Comparison of ENCODE assay signal across 23 cellular contexts in genomic region chr10:17716161-17716560, GRCh38. TPM values are rescaled to one million over a fixed set of nuclear protein-coding genes. Genes with fewer than 3 reads are reported as not detected.
DNase-seq lines count a peak whose midpoint lies in the region; ATAC-seq, FAIRE-seq and TF ChIP-seq lines count a peak whose summit lies in the region.
"Had no signal": no experiment of that assay in that cellular context is flagged by ENCODE, and none has a peak within 500 bp of the region (broad histone marks: within the 10 kb centered on the region; RNA-seq: fewer than 3 reads in every experiment).

No MANE protein-coding gene starts in this region.

- peak overlapping the region; percentile 37 for H3K27ac ChIP-seq in CD4-positive, CD25-positive, alpha-beta regulatory T cell (ENCODE audit: insufficient read depth, low read length, poor library complexity, severe bottlenecking)
- peak overlapping the region in 1 of 2 donors; percentile 13 for H3K27ac ChIP-seq in left lung
- H3K27ac ChIP-seq: A549, GM23248 had no signal

- H3K9me3 Mint-ChIP-seq in CD4-positive, CD25-positive, alpha-beta regulatory T cell: peaks cover 0 to 3% (median 0%) of the 10 kb centered on the region in 7 donors
- H3K9me3 Mint-ChIP-seq: CD8-positive, alpha-beta T cell had no signal

- intact Hi-C loops in left lung (cut with DNase I): no loop called here

- no peaks in the 10 kb centered on the region for H3K27me3 Mint-ChIP-seq in CD4-positive, CD25-positive, alpha-beta regulatory T cell

- H3K36me3 ChIP-seq in CD4-positive, CD25-positive, alpha-beta regulatory T cell (ENCODE audit: control insufficient read depth, insufficient read depth, low read length): peaks cover 61% of the 10 kb centered on the region
- H3K36me3 ChIP-seq in bronchial epithelial cell (ENCODE audit: control insufficient read depth, insufficient read depth, low read length) (peaks cover 6% of the 10 kb centered on the region), left lung (peaks cover 0 to 60% of the 10 kb centered on the region in 2 donors)

- H3K4me3 Mint-ChIP-seq in CD4-positive, CD25-positive, alpha-beta regulatory T cell: no peak overlapping the region
- H3K4me3 Mint-ChIP-seq: CD8-positive, alpha-beta T cell had no signal

- ATAC-seq in CD4-positive, CD25-positive, alpha-beta regulatory T cell (ENCODE audit: low read depth in 2 of 2): no peak
- peak; percentile 77 for ATAC-seq in left lung
- ATAC-seq: A549; CD8-positive, alpha-beta T cell had no signal

- no peak overlapping the region for H3K4me3 ChIP-seq in CD4-positive, CD25-positive, alpha-beta regulatory T cell (ENCODE audit: low read depth, low read length)
- H3K4me3 ChIP-seq in bronchial epithelial cell (ENCODE audit: low read depth, low read length) (no peak overlapping the region), left lung (no peak overlapping the region)
- H3K4me3 ChIP-seq: A549, GM23248 had no signal

- H3K4me1 Mint-ChIP-seq in CD4-positive, CD25-positive, alpha-beta regulatory T cell: peaks cover 13 to 48% (median 22%) of the 10 kb centered on the region in 4 donors

- H3K4me1 ChIP-seq in CD4-positive, CD25-positive, alpha-beta regulatory T cell (ENCODE audit: control insufficient read depth, insufficient read depth, low read length, poor library complexity, severe bottlenecking): peaks cover 6% of the 10 kb centered on the region
- H3K4me1 ChIP-seq in left lung: no peaks in the 10 kb centered on the region
- H3K4me1 ChIP-seq: A549, Caco-2 had no signal

- peaks cover 65% of the 10 kb centered on the region for H3K36me3 Mint-ChIP-seq in CD4-positive, CD25-positive, alpha-beta regulatory T cell

- no peaks in the 10 kb centered on the region for H3K27me3 ChIP-seq in CD4-positive, CD25-positive, alpha-beta regulatory T cell (ENCODE audit: control insufficient read depth, insufficient read depth, low read length)
- H3K27me3 ChIP-seq in bronchial epithelial cell (ENCODE audit: control insufficient read depth, insufficient read depth, low read length): no peaks in the 10 kb centered on the region
- no peaks in the 10 kb centered on the region for H3K27me3 ChIP-seq in left lung

- peak overlapping the region in 1 of 3 donors; percentile 23 for H3K27ac Mint-ChIP-seq in CD4-positive, CD25-positive, alpha-beta regulatory T cell
- H3K27ac Mint-ChIP-seq: CD8-positive, alpha-beta T cell had no signal

- no peak for FAIRE-seq in bronchial epithelial cell (lab: Jason Lieb, UNC)
- FAIRE-seq: A549, D721Med, GM12891, GM19239, H1 had no signal

- no peaks in the 10 kb centered on the region for H3K9me3 ChIP-seq in CD4-positive, CD25-positive, alpha-beta regulatory T cell (ENCODE audit: control insufficient read depth in 2 of 2, low read length in 2 of 2)
- no peaks in the 10 kb centered on the region for H3K9me3 ChIP-seq in left lung
- H3K9me3 ChIP-seq: A549, Caco-2 had no signal

- peak in 1 of 3 donors; percentile 23 for DNase-seq in CD4-positive, CD25-positive, alpha-beta regulatory T cell
- DNase-seq in bronchial epithelial cell (ENCODE audit: low read depth) (peak; percentile 15), left lung (no peak), AG08396 (ENCODE audit: low spot score) (no peak)
- DNase-seq in stimulated activated CD4-positive, alpha-beta T cell treated with anti-CD3 and anti-CD28 coated beads, Interleukin-4, amount 100 ng/mL, for 1 hour: no peak
- DNase-seq in activated CD4-positive, alpha-beta T cell treated with anti-CD3 and anti-CD28 coated beads for 48 hours: no peak
- DNase-seq: 8988T; ACHN; C1 segment of cervical spinal cord; Caco-2; CD8-positive, alpha-beta T cell; DMS 273 treated with DMSO at 0.1 percent for 48 hours; DMS79; EL; GF-D8; GM23248; H7; HCEC 1CT had no signal

- TF ChIP-seq CTCF in bronchial epithelial cell (IDR thresholded peaks at IDR 0.05; ENCODE audit: insufficient read depth, low read length, severe bottlenecking) (no peak), left lung (IDR thresholded peaks at IDR 0.05) (no peak)

RNA-seq across cellular contexts. Expression of gene TMEM236, which starts 35.8 kb away (rescaled TPM):
- 0.10 TPM for total RNA-seq in CD4-positive, CD25-positive, alpha-beta regulatory T cell
- polyA plus RNA-seq in CD4-positive, CD25-positive, alpha-beta regulatory T cell: under 1 TPM in 2 of 4 donors, not detected in 2; 0.13 to 0.15 TPM
- total RNA-seq in bronchial epithelial cell (under 0.01 and 0.26 TPM in 2 replicates), left lung (1 to 10 TPM; 2.4 to 2.8 TPM)
- total RNA-seq: CD8-positive, alpha-beta T cell had no signal
- polyA plus RNA-seq: GM23248 had no signal
